Comparison of ENCODE assay signal across 25 cellular contexts in genomic region chr1:108601708-108602410, GRCh38. TPM values are rescaled to one million over a fixed set of nuclear protein-coding genes. Genes with fewer than 3 reads are reported as not detected.
DNase-seq lines count a peak whose midpoint lies in the region; ATAC-seq and TF ChIP-seq lines count a peak whose summit lies in the region.
"Had no signal": no experiment of that assay in that cellular context is flagged by ENCODE, and none has a peak within 500 bp of the region (broad histone marks: within the 10 kb centered on the region; RNA-seq: fewer than 3 reads in every experiment).

No MANE protein-coding gene starts in this region.

- H3K27ac ChIP-seq in ascending aorta, result no peak overlapping the region
- H3K27ac ChIP-seq: SJSA1 had no signal

- no peaks in the 10 kb centered on the region for H3K9me3 Mint-ChIP-seq in stimulated activated naive B cell treated with anti-CD40 and anti-IgM and Interleukin-4, amounts not matched to agents 10 μg/mL and 1 μg/mL and 100 μg/mL, for 72 hours
- no peaks in the 10 kb centered on the region for H3K9me3 Mint-ChIP-seq in activated T-cell treated with anti-CD3 and anti-CD28 coated beads, Interleukin-2, amount 50 U/mL, for 4 hours
- H3K9me3 Mint-ChIP-seq: CD4-positive, alpha-beta T cell; IgD-negative memory B cell had no signal

- H3K4me3 ChIP-seq in ascending aorta, result no peak overlapping the region
- H3K4me3 ChIP-seq: SJSA1 had no signal

- no peak for TF ChIP-seq CTCF in ascending aorta (IDR thresholded peaks at IDR 0.05)

- peaks cover 8 to 34% of the 10 kb centered on the region in 2 donors for H3K4me1 Mint-ChIP-seq in stimulated activated naive B cell treated with anti-CD40 and anti-IgM and Interleukin-4, amounts not matched to agents 10 μg/mL and 1 μg/mL and 100 μg/mL, for 72 hours
- H3K4me1 Mint-ChIP-seq in activated T-cell treated with anti-CD3 and anti-CD28 coated beads, Interleukin-2, amount 50 U/mL, for 4 hours (ENCODE audit: low read depth), result no peaks in the 10 kb centered on the region
- H3K4me1 Mint-ChIP-seq: B cell had no signal

- no peaks in the 10 kb centered on the region for H3K27me3 ChIP-seq in ascending aorta
- H3K27me3 ChIP-seq: SJSA1 had no signal

- peak; percentile 70 for ATAC-seq in Right ventricle myocardium superior (ENCODE audit: poor library complexity)
- ATAC-seq in left ventricle myocardium superior, result peak; percentile 71
- peak; percentile 78 to 92 for ATAC-seq in stimulated activated naive B cell treated with anti-CD40 and anti-IgM and Interleukin-4, amounts not matched to agents 10 μg/mL and 1 μg/mL and 100 μg/mL, for 72 hours (replicated peaks)
- ATAC-seq in GM19463 (IDR thresholded peaks at IDR 0.05; ENCODE audit: unreplicated experiment), result no peak
- ATAC-seq in activated T-cell treated with anti-CD3 and anti-CD28 coated beads, Interleukin-2, amount 50 U/mL, for 4 hours, result no peak

- DNase-seq in Right ventricle myocardium superior (no peak), cardiac septum (ENCODE audit: low spot score) (no peak), ELR (ENCODE audit: low read depth) (peak; percentile 12), left ventricle myocardium superior (no peak), ascending aorta (ENCODE audit: low spot score in 2 of 2) (no peak)
- no peak for DNase-seq in stimulated activated naive B cell treated with anti-CD40 and anti-IgM and Interleukin-4, amounts not matched to agents 10 μg/mL and 1 μg/mL and 100 μg/mL, for 72 hours
- DNase-seq in activated T-cell treated with anti-CD3 and anti-CD28 coated beads, Interleukin-2, amount 50 U/mL, for 4 hours, result no peak
- DNase-seq: CD4-positive, alpha-beta T cell; COR-L47; DMS79 treated with DMSO at 0.1 percent for 48 hours; GDM1; MV-4-11; NCI-H1105 treated with DMSO at 0.1 percent for 48 hours; NCI-H2029 treated with DMSO at 0.1 percent for 48 hours; NCI-H2171; NCI-H345; NCI-H524; NCI-H774; NK-92 treated with Interleukin-12 subunit alpha and Interleukin-12 subunit beta, amount 100 ng/mL, for 24 hours had no signal

- H3K36me3 ChIP-seq in ascending aorta, result peaks cover 0 to 10% of the 10 kb centered on the region in 2 donors

- H3K27me3 Mint-ChIP-seq in stimulated activated naive B cell treated with anti-CD40 and anti-IgM and Interleukin-4, amounts not matched to agents 10 μg/mL and 1 μg/mL and 100 μg/mL, for 72 hours, result no peaks in the 10 kb centered on the region
- H3K27me3 Mint-ChIP-seq in activated T-cell treated with anti-CD3 and anti-CD28 coated beads, Interleukin-2, amount 50 U/mL, for 4 hours (ENCODE audit: low read depth), result no peaks in the 10 kb centered on the region
- H3K27me3 Mint-ChIP-seq: B cell; CD4-positive, alpha-beta T cell; IgD-negative memory B cell had no signal

- H3K36me3 Mint-ChIP-seq in stimulated activated naive B cell treated with anti-CD40 and anti-IgM and Interleukin-4, amounts not matched to agents 10 μg/mL and 1 μg/mL and 100 μg/mL, for 72 hours, result peaks cover 22 to 27% of the 10 kb centered on the region in 2 donors
- peaks cover 17% of the 10 kb centered on the region for H3K36me3 Mint-ChIP-seq in activated T-cell treated with anti-CD3 and anti-CD28 coated beads, Interleukin-2, amount 50 U/mL, for 4 hours (ENCODE audit: insufficient read depth)

- peak overlapping the region in 1 of 2 donors; percentile 10 for H3K4me3 Mint-ChIP-seq in stimulated activated naive B cell treated with anti-CD40 and anti-IgM and Interleukin-4, amounts not matched to agents 10 μg/mL and 1 μg/mL and 100 μg/mL, for 72 hours
- no peak overlapping the region for H3K4me3 Mint-ChIP-seq in activated T-cell treated with anti-CD3 and anti-CD28 coated beads, Interleukin-2, amount 50 U/mL, for 4 hours
- H3K4me3 Mint-ChIP-seq: B cell; CD4-positive, alpha-beta T cell; IgD-negative memory B cell had no signal

- intact Hi-C loops in Right ventricle myocardium superior (cut with DNase I), result no loop called here
- intact Hi-C loops in cardiac septum (cut with DNase I), result no loop called here
- intact Hi-C loops in left ventricle myocardium superior (cut with micrococcal nuclease), result no loop called here
- intact Hi-C loops in ascending aorta (cut with DNase I), result no loop called here

- no peaks in the 10 kb centered on the region for H3K9me3 ChIP-seq in ascending aorta
- H3K9me3 ChIP-seq: SJSA1 had no signal

- H3K27ac Mint-ChIP-seq in stimulated activated naive B cell treated with anti-CD40 and anti-IgM and Interleukin-4, amounts not matched to agents 10 μg/mL and 1 μg/mL and 100 μg/mL, for 72 hours, result peak overlapping the region; percentile 68
- H3K27ac Mint-ChIP-seq: B cell; CD4-positive, alpha-beta T cell; IgD-negative memory B cell had no signal

- no peaks in the 10 kb centered on the region for H3K4me1 ChIP-seq in ascending aorta
- H3K4me1 ChIP-seq: SJSA1 had no signal

RNA-seq across cellular contexts. Expression of gene EEIG2, which starts 42.0 kb away (rescaled TPM):
- total RNA-seq in Right ventricle myocardium superior (5.1 TPM), cardiac septum (7.3 TPM), left ventricle myocardium superior (5.0 TPM), ascending aorta (9.6 TPM)
- total RNA-seq in activated T-cell treated with anti-CD3 and anti-CD28 coated beads, Interleukin-2, amount 50 U/mL, for 4 hours, result 1 to 10 TPM; 5.1 to 7.3 (median 6.4) TPM

RNA-seq across cellular contexts. Expression of gene HENMT1, which starts 59.0 kb away (rescaled TPM):
- total RNA-seq in Right ventricle myocardium superior, result 1.0 TPM
- 1.1 TPM for total RNA-seq in cardiac septum
- total RNA-seq in left ventricle myocardium superior, result 1.2 TPM
- 10 to 100 TPM; 11.9 to 12.2 (median 12.0) TPM for total RNA-seq in activated T-cell treated with anti-CD3 and anti-CD28 coated beads, Interleukin-2, amount 50 U/mL, for 4 hours
- not detected for total RNA-seq in ascending aorta
- total RNA-seq: A172, H4 had no signal

Comparison
In these comparisons a context has a peak if more than half of its experiments do, and no peak if none do; other contexts are left out.
1. ATAC-seq: peak in Right ventricle myocardium superior (single experiment), left ventricle myocardium superior (single experiment) and stimulated activated naive B cell treated with anti-CD40 and anti-IgM and Interleukin-4, amounts not matched to agents 10 μg/mL and 1 μg/mL and 100 μg/mL, for 72 hours (2 of 2); none in GM19463 (single experiment) and activated T-cell treated with anti-CD3 and anti-CD28 coated beads, Interleukin-2, amount 50 U/mL, for 4 hours (0 of 2).